Comparison of ENCODE assay signal across 15 cellular contexts in the genomic region with DNA sequence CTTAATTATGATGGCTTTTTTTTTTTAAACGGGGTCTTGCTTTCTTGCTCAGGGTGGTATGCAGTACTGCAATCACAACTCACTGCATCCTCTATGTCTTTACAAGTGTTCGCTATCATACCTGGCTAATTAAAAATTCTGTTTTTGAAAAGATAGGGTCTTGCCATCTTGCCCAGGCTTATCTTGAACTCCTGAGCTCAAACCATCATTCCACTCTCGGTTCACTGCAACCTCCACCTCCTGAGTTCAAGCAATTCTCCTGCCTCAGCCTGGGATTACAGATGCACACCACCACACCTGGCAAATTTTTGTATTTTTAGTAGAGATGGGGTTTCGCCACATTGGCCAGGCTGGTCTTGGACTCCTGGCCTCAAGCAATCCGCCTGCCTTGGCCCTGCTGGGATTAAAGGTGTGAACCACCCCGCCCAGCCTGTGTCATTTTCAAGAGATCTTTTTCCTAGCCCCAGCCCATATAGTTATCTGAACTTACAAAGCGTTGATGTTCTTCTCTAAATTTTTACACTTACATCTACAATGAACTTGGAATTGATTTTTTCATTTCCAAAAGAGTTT. TPM values are rescaled to one million over a fixed set of nuclear protein-coding genes. Genes with fewer than 3 reads are reported as not detected.
A peak's percentile ranks its signal among the peaks of the same experiment; 100 is the strongest.
DNase-seq lines count a peak whose midpoint lies in the region; ATAC-seq and TF ChIP-seq lines count a peak whose summit lies in the region.
"Had no signal": no experiment of that assay in that cellular context is flagged by ENCODE, and none has a peak within 500 bp of the region (broad histone marks: within the 10 kb centered on the region; RNA-seq: fewer than 3 reads in every experiment).

No MANE protein-coding gene starts in this region.

- H3K27me3 ChIP-seq in HCT116 (ENCODE audit: insufficient read depth, low read length) = no peaks in the 10 kb centered on the region

- peak overlapping the region; percentile 93 for H3K4me2 ChIP-seq in HCT116 (ENCODE audit: low read length)

- no peak for TF ChIP-seq RAD21 in HCT116 (IDR thresholded peaks at IDR 0.05; ENCODE audit: low read depth)

- H3K36me3 ChIP-seq in HCT116 (ENCODE audit: control insufficient read depth in 1 of 2, insufficient read depth in 2 of 2, low read length in 2 of 2) = peaks cover 7 to 24% of the 10 kb centered on the region in 2 experiments; a peak in 2 of 4 replicates

- H3K9me2 ChIP-seq in HCT116 (ENCODE audit: insufficient read depth) = no peaks in the 10 kb centered on the region

- BruUV-seq in HCT116 (replicated peaks; lab: Mats Ljungman, UMichigan) = no TSS peak

- intact Hi-C loops in HCT116 (cut with micrococcal nuclease) = no loop called here

- peak overlapping the region; percentile 100 for H3K9ac ChIP-seq in HCT116 (ENCODE audit: low read length)

- peaks cover 100% of the 10 kb centered on the region for H3K79me2 ChIP-seq in HCT116 (ENCODE audit: insufficient read depth, low read length)

- POLR2A ChIA-PET in HCT116 (lab: Charles Lee) = no interaction called here

- H3K9me3 Mint-ChIP-seq in activated T-helper 17 cell treated with anti-CD3 and anti-CD28 coated beads, Interleukin-2, amount 50 U/mL, for 72 hours = no peaks in the 10 kb centered on the region

- H3K4me3 ChIP-seq in HCT116 (replicated peaks in 1 of 2; ENCODE audit: low read depth in 1 of 2, low read length in 2 of 2) = peak overlapping the region in 1 of 2 experiments; percentile 10; a peak in 1 of 4 replicates

- peak overlapping the region; percentile 76 for H3K27ac Mint-ChIP-seq in activated T-helper 17 cell treated with anti-CD3 and anti-CD28 coated beads, Interleukin-2, amount 50 U/mL, for 72 hours

- no peak for ATAC-seq in HCT116
- no peak for ATAC-seq in activated T-helper 17 cell treated with anti-CD3 and anti-CD28 coated beads, Interleukin-2, amount 50 U/mL, for 72 hours (replicated peaks)
- no peak for ATAC-seq in HG02571 (IDR thresholded peaks at IDR 0.05; ENCODE audit: unreplicated experiment)
- ATAC-seq in HG03280 (IDR thresholded peaks at IDR 0.05; ENCODE audit: unreplicated experiment) = no peak

- no peaks in the 10 kb centered on the region for H3K27me3 Mint-ChIP-seq in activated T-helper 17 cell treated with anti-CD3 and anti-CD28 coated beads, Interleukin-2, amount 50 U/mL, for 72 hours

- RAD21 ChIA-PET in HCT116 (lab: Charles Lee; ENCODE audit: low non-redundant PET in 1 of 2, low total read pairs in 2 of 2, uncharacterized antibody in 2 of 2, unreplicated experiment in 2 of 2) = no interaction called here

- H3K4me3 Mint-ChIP-seq in activated T-helper 17 cell treated with anti-CD3 and anti-CD28 coated beads, Interleukin-2, amount 50 U/mL, for 72 hours = peak overlapping the region; percentile 98

- H3K4me1 ChIP-seq in HCT116 (ENCODE audit: control insufficient read depth in 1 of 2, insufficient read depth in 2 of 2, low read length in 2 of 2) = peaks cover 75 to 84% of the 10 kb centered on the region in 2 experiments

- H3K27ac ChIP-seq in C4-2B (0 out of 2 replicates have a peak overlapping the region, but pooled peaks have one; percentile 17), HCT116 (ENCODE audit: low read depth, low read length) (peak overlapping the region; percentile 96)

- peaks cover 97% of the 10 kb centered on the region for H3K36me3 Mint-ChIP-seq in activated T-helper 17 cell treated with anti-CD3 and anti-CD28 coated beads, Interleukin-2, amount 50 U/mL, for 72 hours (ENCODE audit: low read depth)

- TF ChIP-seq CTCF in C4-2B (conservative IDR thresholded peaks at IDR 0.05) = no peak
- no peak for TF ChIP-seq CTCF in HCT116 (IDR thresholded peaks at IDR 0.05 in 2 of 3, conservative IDR thresholded peaks at IDR 0.05 in 1 of 3; ENCODE audit: borderline replicate concordance in 1 of 3, insufficient read depth in 1 of 3, low read depth in 2 of 3, low read length in 2 of 3)

- CTCF ChIA-PET in HCT116 (lab: Charles Lee) = no interaction called here

- DNase-seq in HCT116 (ENCODE audit: low read depth, low spot score) (no peak), mesenteric fat pad (ENCODE audit: low spot score) (peak; percentile 60), SHP77 (lab: John Stamatoyannopoulos, UW) (no peak), DMS79 treated with DMSO at 0.1 percent for 48 hours (lab: John Stamatoyannopoulos, UW) (no peak)
- DNase-seq: activated CD8-positive, alpha-beta memory T cell treated with anti-CD3 and anti-CD28 coated beads, Interleukin-2, amount 50 U/mL, for 4 hours; cortex of kidney; DMS153; midbrain; NCI-H345 had no signal

- no peaks in the 10 kb centered on the region for H3K9me3 ChIP-seq in HCT116 (ENCODE audit: control insufficient read depth in 1 of 2, insufficient read depth in 1 of 2, low read depth in 1 of 2, low read length in 2 of 2)

- no peak for TF ChIP-seq POLR2A in HCT116 (IDR thresholded peaks at IDR 0.05; ENCODE audit: borderline replicate concordance, extremely low read depth, insufficient read depth, insufficient read length)

- H3K4me1 Mint-ChIP-seq in activated T-helper 17 cell treated with anti-CD3 and anti-CD28 coated beads, Interleukin-2, amount 50 U/mL, for 72 hours = peaks cover 47% of the 10 kb centered on the region

- H2AFZ ChIP-seq in HCT116 (ENCODE audit: low read depth, low read length, poor library complexity, severe bottlenecking) = no peak overlapping the region

- H4K20me1 ChIP-seq in HCT116 (ENCODE audit: insufficient read depth) = peaks cover 63% of the 10 kb centered on the region; the same call in 1 of the 2 replicates

TF ChIP-seq in HCT116, 20 proteins besides CTCF, POLR2A, EP300 and RAD21:
- TF ChIP-seq SP1 (IDR thresholded peaks at IDR 0.05; ENCODE audit: low read depth) (no peak), ZFX (IDR thresholded peaks at IDR 0.05) (no peak), EGR1 (IDR thresholded peaks at IDR 0.05; ENCODE audit: low read depth) (no peak), ELF1 (IDR thresholded peaks at IDR 0.05; ENCODE audit: borderline replicate concordance, low read depth) (no peak), ZBTB33 (IDR thresholded peaks at IDR 0.05; ENCODE audit: extremely low read depth, insufficient replicate concordance, low read length) (no peak), CBX3 (IDR thresholded peaks at IDR 0.05; ENCODE audit: low read depth) (no peak), TCF7L2 (IDR thresholded peaks at IDR 0.05; ENCODE audit: borderline replicate concordance, extremely low read depth, insufficient read depth, insufficient read length) (no peak), MAX (IDR thresholded peaks at IDR 0.05) (no peak), EZH2phosphoT487 (IDR thresholded peaks at IDR 0.05; ENCODE audit: borderline replicate concordance) (no peak), SIN3A (IDR thresholded peaks at IDR 0.05; ENCODE audit: low read depth) (no peak), ZNF274 (IDR thresholded peaks at IDR 0.05; ENCODE audit: low read depth, low read length) (no peak)

RNA-seq across cellular contexts. Expression of gene HNRNPF, which starts 6.0 kb away (rescaled TPM):
- total RNA-seq in HCT116 (2021; ENCODE audit: unreplicated experiment) (333 TPM), mesenteric fat pad (184 TPM)
- 197 and 213 TPM in 2 replicates for polyA plus RNA-seq in HCT116 (2012)
- total RNA-seq in activated T-helper 17 cell treated with anti-CD3 and anti-CD28 coated beads, Interleukin-2, amount 50 U/mL, for 72 hours = 100 to 1,000 TPM; 306 to 483 TPM

RNA-seq across cellular contexts. Expression of gene FXYD4, which starts 31.5 kb away (rescaled TPM):
- total RNA-seq in HCT116 (2021; ENCODE audit: unreplicated experiment) = 0.71 TPM
- polyA plus RNA-seq in HCT116 (2012) = 2.2 and 3.4 TPM in 2 replicates
- total RNA-seq in activated T-helper 17 cell treated with anti-CD3 and anti-CD28 coated beads, Interleukin-2, amount 50 U/mL, for 72 hours = not detected
- total RNA-seq in mesenteric fat pad = not detected
- total RNA-seq: LHCN-M2, SK-MEL-5 had no signal

RNA-seq across cellular contexts. Expression of gene ZNF487, which starts 33.9 kb away (rescaled TPM):
- 4.0 TPM for total RNA-seq in HCT116 (2021; ENCODE audit: unreplicated experiment)
- 2.7 and 3.4 TPM in 2 replicates for polyA plus RNA-seq in HCT116 (2012)
- 1 to 10 TPM; 2.5 to 2.9 TPM for total RNA-seq in activated T-helper 17 cell treated with anti-CD3 and anti-CD28 coated beads, Interleukin-2, amount 50 U/mL, for 72 hours
- total RNA-seq in mesenteric fat pad = 3.9 TPM
